13 cellular contexts compared by ENCODE assay signal in the genomic region with DNA sequence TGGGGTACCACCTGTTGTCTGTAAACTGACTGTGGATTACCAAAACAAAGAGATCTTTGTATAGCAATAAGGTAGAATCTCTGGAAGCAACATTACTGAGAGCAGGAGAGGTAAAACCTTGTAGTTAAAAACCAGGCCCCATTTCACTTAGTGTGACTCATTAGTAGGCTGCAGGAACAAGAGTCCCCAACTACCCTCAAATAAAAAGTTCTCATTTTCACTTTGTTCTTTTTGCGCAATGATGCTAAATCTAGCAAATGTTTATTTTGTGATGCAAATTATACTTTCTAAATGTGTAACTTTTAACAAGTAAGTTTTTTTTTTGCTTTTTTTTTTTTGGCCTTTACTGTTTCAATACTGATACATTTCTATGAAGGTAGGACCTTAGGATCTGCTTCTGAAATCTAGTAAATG.
DNase-seq lines count a peak whose midpoint lies in the region; ATAC-seq and TF ChIP-seq lines count a peak whose summit lies in the region.
"Had no signal": no experiment of that assay in that cellular context is flagged by ENCODE, and none has a peak within 500 bp of the region (broad histone marks: within the 10 kb centered on the region; RNA-seq: fewer than 3 reads in every experiment).

No MANE protein-coding gene starts in this region.

- H3K27ac ChIP-seq in HUES48 (ENCODE audit: low read depth, low read length): peak overlapping the region; percentile 28
- H3K27ac ChIP-seq: thyroid gland had no signal

- TF ChIP-seq CTCF in GM13976 (IDR thresholded peaks at IDR 0.05; ENCODE audit: borderline replicate concordance, control extremely low read depth, extremely low read depth, insufficient read depth, missing control alignments) (no peak), mucosa of descending colon (IDR thresholded peaks at IDR 0.05) (no peak)

- DNase-seq in GM13976 (ENCODE audit: low spot score) (peak; percentile 65), NCI-H524 treated with DMSO at 0.1 percent for 48 hours (lab: John Stamatoyannopoulos, UW) (no peak), mucosa of descending colon (no peak), globus pallidus (ENCODE audit: low spot score) (no peak)
- DNase-seq: activated naive CD4-positive, alpha-beta T cell; OCI-M1; stimulated activated CD4-positive, alpha-beta T cell treated with anti-CD3 and anti-CD28 coated beads, Interleukin-2, amount 100 ng/mL, for 48 hours; thyroid gland had no signal

- H3K36me3 ChIP-seq in HUES48 (ENCODE audit: control insufficient read depth, insufficient read depth, low read length): peaks cover 71% of the 10 kb centered on the region
- no peaks in the 10 kb centered on the region for H3K36me3 ChIP-seq in mucosa of descending colon (ENCODE audit: low read depth)

- H3K9ac ChIP-seq in HUES48 (ENCODE audit: low read depth, low read length): no peak overlapping the region

- ATAC-seq in GM19372 (IDR thresholded peaks at IDR 0.05; ENCODE audit: low read depth, unreplicated experiment): peak; percentile 61
- ATAC-seq in HG02840 (IDR thresholded peaks at IDR 0.05; ENCODE audit: low FRiP score, unreplicated experiment): peak; percentile 91
- no peak for ATAC-seq in HG02970 (IDR thresholded peaks at IDR 0.05; ENCODE audit: low FRiP score, unreplicated experiment)
- ATAC-seq in mucosa of descending colon: no peak

- intact Hi-C loops in mucosa of descending colon (cut with DNase I, micrococcal nuclease): no loop called here

- peaks cover 18% of the 10 kb centered on the region for H3K4me1 ChIP-seq in HUES48 (ENCODE audit: control insufficient read depth, insufficient read depth, low read length)
- H3K4me1 ChIP-seq in mucosa of descending colon (ENCODE audit: low read depth): no peaks in the 10 kb centered on the region
- H3K4me1 ChIP-seq: thyroid gland had no signal

- in situ Hi-C loops in GM13976 (cut with MboI; ENCODE audit: low sequenced_read_pairs, unreplicated experiment): no loop called here

- no peaks in the 10 kb centered on the region for H3K27me3 ChIP-seq in HUES48 (ENCODE audit: control insufficient read depth, insufficient read depth, low read length)
- H3K27me3 ChIP-seq: BLaER1 treated with 17β-estradiol and CSF1 and Interleukin-3, amounts not matched to agents 10 nM and 100 nM; thyroid gland had no signal

- H3K4me3 ChIP-seq in HUES48 (ENCODE audit: low read depth, low read length): no peak overlapping the region
- H3K4me3 ChIP-seq in mucosa of descending colon: no peak overlapping the region
- H3K4me3 ChIP-seq: BLaER1 treated with 17β-estradiol and CSF1 and Interleukin-3, amounts not matched to agents 10 nM and 100 nM; thyroid gland had no signal

- H3K9me3 ChIP-seq in HUES48 (ENCODE audit: control insufficient read depth, insufficient read depth, low read length) (no peaks in the 10 kb centered on the region), mucosa of descending colon (no peaks in the 10 kb centered on the region)
- H3K9me3 ChIP-seq: BLaER1 treated with 17β-estradiol and CSF1 and Interleukin-3, amounts not matched to agents 10 nM and 100 nM; thyroid gland had no signal

Comparison
In these comparisons a context has a peak if more than half of its experiments do, and no peak if none do; other contexts are left out.
1. ATAC-seq: peak in GM19372 (single experiment) and HG02840 (single experiment); none in HG02970 (single experiment) and mucosa of descending colon (single experiment).